22 cellular contexts compared by ENCODE assay signal in the genomic region with DNA sequence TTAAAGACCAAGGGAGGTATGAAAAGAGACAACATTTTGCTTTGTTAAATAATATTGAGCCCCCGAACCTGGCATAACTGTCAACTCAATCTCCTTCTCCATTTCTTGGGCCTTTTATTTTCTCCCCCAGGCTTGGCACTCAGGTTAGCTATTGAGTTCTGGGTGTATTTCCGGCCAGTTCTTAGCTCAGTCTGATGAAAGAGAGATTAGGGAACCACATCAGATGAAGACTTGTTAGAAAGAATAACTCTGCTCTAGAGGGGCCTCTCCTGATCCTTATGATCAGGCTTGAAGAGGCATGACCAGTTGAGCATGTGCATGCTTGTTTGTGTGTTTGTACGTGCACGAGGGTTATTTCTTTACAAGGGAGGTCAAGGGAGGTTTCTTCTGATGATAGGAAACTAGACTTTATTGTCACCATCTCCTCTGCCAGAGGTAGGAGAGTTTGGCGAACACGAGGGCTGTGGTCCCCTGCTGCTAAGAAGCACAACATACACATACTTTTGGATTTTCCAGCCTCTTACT. TPM values are rescaled to one million over a fixed set of nuclear protein-coding genes. Genes with fewer than 3 reads are reported as not detected.
A peak's percentile ranks its signal among the peaks of the same experiment; 100 is the strongest.
DNase-seq lines count a peak whose midpoint lies in the region; ATAC-seq, FAIRE-seq and TF ChIP-seq lines count a peak whose summit lies in the region.
"Had no signal": no experiment of that assay in that cellular context is flagged by ENCODE, and none has a peak within 500 bp of the region (broad histone marks: within the 10 kb centered on the region; RNA-seq: fewer than 3 reads in every experiment).

No MANE protein-coding gene starts in this region.

- no peaks in the 10 kb centered on the region for H3K36me3 ChIP-seq in DND-41 (ENCODE audit: insufficient read depth, low read length)
- no peaks in the 10 kb centered on the region for H3K36me3 ChIP-seq in K562 (ENCODE audit: control insufficient read depth, insufficient read depth, low read length)
- no peaks in the 10 kb centered on the region for H3K36me3 ChIP-seq in SJCRH30

- H3K27ac ChIP-seq in DND-41 (ENCODE audit: low read length) (no peak overlapping the region), K562 (ENCODE audit: extremely low read depth, low read depth, low read length) (no peak overlapping the region), SJCRH30 (no peak overlapping the region)

- TF ChIP-seq EP300 in K562 (IDR thresholded peaks at IDR 0.05; ENCODE audit: low read length), result no peak

- no peaks in the 10 kb centered on the region for H3K79me2 ChIP-seq in DND-41 (ENCODE audit: insufficient read depth, low read length)
- no peaks in the 10 kb centered on the region for H3K79me2 ChIP-seq in K562 (ENCODE audit: control insufficient read depth, insufficient read depth, low read length)

- TF ChIP-seq CTCF in DND-41 (IDR thresholded peaks at IDR 0.05; ENCODE audit: borderline replicate concordance, extremely low read depth, low read length, poor library complexity, severe bottlenecking), result no peak
- TF ChIP-seq CTCF in K562 (IDR thresholded peaks at IDR 0.05 in 2 of 3, conservative IDR thresholded peaks at IDR 0.05 in 1 of 3; ENCODE audit: insufficient read depth in 2 of 3, low read depth in 1 of 3, low read length in 3 of 3), result no peak

- WGBS in K562 (ENCODE audit: insufficient coverage, low coverage, missing lambda C conversion rate), result under 1% methylated on average over 6 of the region's 6 CpGs

- H3K4me3 ChIP-seq in DND-41 (ENCODE audit: low read depth in 1 of 2, low read length in 2 of 2) (no peak overlapping the region), K562 (no peak overlapping the region), SJCRH30 (no peak overlapping the region)
- no peak overlapping the region for H3K4me3 ChIP-seq in Jurkat, Clone E6-1 (ENCODE audit: low read length)

- no peaks in the 10 kb centered on the region for H4K20me1 ChIP-seq in DND-41 (ENCODE audit: insufficient read depth, low read length)
- no peaks in the 10 kb centered on the region for H4K20me1 ChIP-seq in K562 (replicated peaks; ENCODE audit: control insufficient read depth, insufficient read depth, low read length)

- intact Hi-C loops in K562 (cut with micrococcal nuclease), result no loop called here

- H3K4me2 ChIP-seq in DND-41 (ENCODE audit: insufficient read depth, low read length) (no peak overlapping the region), K562 (ENCODE audit: insufficient read depth, low read length) (no peak overlapping the region)

- FAIRE-seq in K562 (lab: Jason Lieb, UNC), result no peak
- FAIRE-seq: HTR-8/SVneo had no signal

- peaks cover 4% of the 10 kb centered on the region; the same call in 1 of the 2 replicates for H3K4me1 ChIP-seq in DND-41 (ENCODE audit: insufficient read depth, low read length)
- peaks cover 0 to 5% of the 10 kb centered on the region in 2 experiments; a peak in 2 of 5 replicates for H3K4me1 ChIP-seq in K562 (replicated peaks in 1 of 2; ENCODE audit: control insufficient read depth in 2 of 2, insufficient read depth in 2 of 2, low read length in 2 of 2)
- no peaks in the 10 kb centered on the region for H3K4me1 ChIP-seq in SJCRH30

- H2AFZ ChIP-seq in DND-41 (ENCODE audit: low read depth, low read length) (no peak overlapping the region), K562 (ENCODE audit: low read depth, low read length) (no peak overlapping the region)

- H3K9me1 ChIP-seq in K562 (ENCODE audit: control insufficient read depth, insufficient read depth, low read length), result no peaks in the 10 kb centered on the region

- POLR2A ChIA-PET in K562 (lab: Yijun Ruan, JAX), result no interaction called here

- in situ Hi-C loops in K562 (cut with MboI), result no loop called here

- TF ChIP-seq RAD21 in K562 (CRISPR knock-in tag; conservative IDR thresholded peaks at IDR 0.05 in 1 of 2, IDR thresholded peaks at IDR 0.05 in 1 of 2), result no peak

- TF ChIP-seq POLR2A in K562 (conservative IDR thresholded peaks at IDR 0.05), result no peak

- H3K9ac ChIP-seq in DND-41 (ENCODE audit: low read depth, low read length) (no peak overlapping the region), K562 (ENCODE audit: insufficient read depth in 1 of 2, low read depth in 2 of 2, low read length in 2 of 2) (no peak overlapping the region)

- H3K27me3 ChIP-seq in DND-41 (ENCODE audit: insufficient read depth, low read length, poor library complexity) (peaks cover 2% of the 10 kb centered on the region), K562 (ENCODE audit: control insufficient read depth in 2 of 2, insufficient read depth in 2 of 2, low read length in 2 of 2) (peaks cover 0 to 4% of the 10 kb centered on the region in 2 experiments; a peak in 1 of 5 replicates), SJCRH30 (no peaks in the 10 kb centered on the region)

- DNase-seq in DND-41 (no peak), NOMO-1 treated with DMSO at 0.1 percent for 48 hours (lab: John Stamatoyannopoulos, UW; ENCODE audit: unreplicated experiment) (peak; percentile 45), K562 (ENCODE audit: extremely low read depth in 1 of 4, low spot score in 3 of 4) (no peak), SJCRH30 (no peak)
- DNase-seq in Jurkat, Clone E6-1 (ENCODE audit: low read depth, low spot score), result peak; percentile 42
- DNase-seq: C1 segment of cervical spinal cord; CD8-positive, alpha-beta T cell; GDM1; H7; Kasumi-1; MM.1S; NCI-H187; NCI-H2107; NCI-H446 treated with DMSO at 0.1 percent for 48 hours; NCI-H526 treated with DMSO at 0.1 percent for 48 hours; SIG-M5; T-cell had no signal

- ATAC-seq in DND-41 (ENCODE audit: insufficient read depth, low read depth), result peak; percentile 58; the same call in 2 of the 3 replicates
- no peak for ATAC-seq in K562
- no peak for ATAC-seq in HG03520 (IDR thresholded peaks at IDR 0.05; ENCODE audit: unreplicated experiment)
- no peak for ATAC-seq in HG03378 (IDR thresholded peaks at IDR 0.05; ENCODE audit: unreplicated experiment)
- ATAC-seq: CD8-positive, alpha-beta T cell; Panc1; SK-N-SH treated with all-trans-retinoic acid at 6 μM for 48 hours; T-cell had no signal

- BruUV-seq in K562 (replicated peaks; lab: Mats Ljungman, UMichigan), result no TSS peak

- no peaks in the 10 kb centered on the region for H3K9me3 ChIP-seq in DND-41 (ENCODE audit: insufficient read depth, low read length, severe bottlenecking)
- H3K9me3 ChIP-seq in K562 (replicated peaks; ENCODE audit: control insufficient read depth, insufficient read depth, low read depth, low read length), result no peaks in the 10 kb centered on the region
- no peaks in the 10 kb centered on the region for H3K9me3 ChIP-seq in SJCRH30 (replicated peaks)

- CTCF ChIA-PET in K562 (lab: Yijun Ruan, JAX; ENCODE audit: low intra/inter-chr PET ratio), result no interaction called here

TF ChIP-seq in K562, 482 proteins besides CTCF, POLR2A, EP300 and RAD21 (continues in another document):
- TF ChIP-seq FUS (optimal IDR thresholded peaks at IDR 0.05; ENCODE audit: low read depth, low read length) (no peak), ZNF766 (CRISPR knock-in tag; conservative IDR thresholded peaks at IDR 0.05) (peak; percentile 63), ZNF551 (CRISPR knock-in tag; IDR thresholded peaks at IDR 0.05) (no peak), ZFPM2 (CRISPR knock-in tag; IDR thresholded peaks at IDR 0.05) (no peak)

RNA-seq across cellular contexts. Expression of a gene that starts 29.2 kb away (rescaled TPM):
- polyA plus RNA-seq in Jurkat, Clone E6-1 (2012; ENCODE audit: insufficient read depth, insufficient read length), result not detected
- total RNA-seq in K562 (2011; cell fraction: chromatin; rRNA removed; ENCODE audit: low replicate concordance), result not detected in 2 replicates
- total RNA-seq in K562 (2011; cell fraction: nucleolus; rRNA removed), result not detected in 2 replicates
- not detected in 2 replicates for total RNA-seq in K562 (2011; cell fraction: nucleoplasm; rRNA removed)
- total RNA-seq in K562 (2014; rRNA removed), result not detected in 2 replicates
- not detected in 2 replicates for total RNA-seq in K562 (2014; rRNA removed; fragmentation: Illumina TruSeq; extraction: Trizol)
- total RNA-seq in K562 (2015; rRNA removed; fragmentation: Illumina TruSeq; extraction: Trizol), result not detected in 2 replicates
- total RNA-seq in K562 (2021), result not detected in 2 replicates
- not detected in 2 replicates for polyA plus RNA-seq in K562 (2011; rRNA removed)
- polyA plus RNA-seq in K562 (2011; cell fraction: cytosol; rRNA removed), result not detected in 2 replicates
- not detected in 2 replicates for polyA plus RNA-seq in K562 (2011; cell fraction: nucleus; rRNA removed)
- not detected in 2 replicates for polyA plus RNA-seq in K562 (2012)
- polyA plus RNA-seq in K562 (2014; fragmentation: Illumina TruSeq; extraction: Trizol), result not detected in 2 replicates
- polyA plus RNA-seq in K562 (2014; fragmentation: Nextera tagmentation; extraction: Ambion mirVana), result not detected
- not detected in 2 replicates for polyA plus RNA-seq in K562 (2014; rRNA removed)
- not detected in 2 replicates for polyA minus RNA-seq in K562 (2011; rRNA and poly(A)+ RNA removed)
- polyA minus RNA-seq in K562 (2011; cell fraction: cytosol; rRNA and poly(A)+ RNA removed), result not detected in 2 replicates
- polyA minus RNA-seq in K562 (2011; cell fraction: nucleus; rRNA and poly(A)+ RNA removed), result not detected in 2 replicates
- not detected in 2 replicates for total RNA-seq in SJCRH30 (2014; rRNA removed; shearing (Covaris generic))
- total RNA-seq: CD8-positive, alpha-beta T cell; T-cell had no signal

Comparison
In these comparisons a context has a peak if more than half of its experiments do, and no peak if none do; other contexts are left out.
1. DNase-seq: peak in Jurkat, Clone E6-1 (single experiment) and NOMO-1 treated with DMSO at 0.1 percent for 48 hours (single experiment); none in DND-41 (single experiment), K562 (0 of 4) and SJCRH30 (0 of 2).